In genomic region chr15:89114974-89115373, GRCh38 we compare ENCODE assay signal across 8 cellular contexts. TPM values are rescaled to one million over a fixed set of nuclear protein-coding genes. Genes with fewer than 3 reads are reported as not detected.
DNase-seq lines count a peak whose midpoint lies in the region; ATAC-seq and TF ChIP-seq lines count a peak whose summit lies in the region.

No MANE protein-coding gene starts in this region.

- H3K36me3 ChIP-seq in RWPE2 (ENCODE audit: low read depth) (peaks cover 51% of the 10 kb centered on the region), skeletal muscle tissue (ENCODE audit: control insufficient read depth in 3 of 3, insufficient read depth in 3 of 3, low read length in 3 of 3) (peaks cover 4 to 20% (median 8%) of the 10 kb centered on the region in 3 donors)

- H3K9me3 Mint-ChIP-seq in T-cell, result no peaks in the 10 kb centered on the region

- H3K9me3 ChIP-seq in RWPE2 (ENCODE audit: severe bottlenecking) (no peaks in the 10 kb centered on the region), skeletal muscle tissue (ENCODE audit: control insufficient read depth in 3 of 3, low read length in 3 of 3) (no peaks in the 10 kb centered on the region)

- H3K4me3 Mint-ChIP-seq in T-cell, result no peak overlapping the region

- peaks cover 50% of the 10 kb centered on the region for H3K36me3 Mint-ChIP-seq in T-cell

- H3K4me1 ChIP-seq in RWPE2 (ENCODE audit: insufficient read depth, poor library complexity, severe bottlenecking) (peaks cover 47% of the 10 kb centered on the region), skeletal muscle tissue (ENCODE audit: control insufficient read depth in 3 of 3, insufficient read depth in 3 of 3, low read length in 3 of 3) (peaks cover 35 to 52% (median 50%) of the 10 kb centered on the region in 3 donors)

- CTCF ChIA-PET in T-cell (lab: Charles Lee), result interaction anchor here (0.5 to 1.0 kb wide), 3 partner anchors 15 to 1694 kb away, joined by 3 to 6 read pairs (median 3); no protein-coding TSS in a partner anchor

- H3K27ac ChIP-seq in RWPE2 (ENCODE audit: poor library complexity, severe bottlenecking), result peak overlapping the region; percentile 32
- peak overlapping the region; percentile 65 for H3K27ac ChIP-seq in skeletal muscle tissue (ENCODE audit: low read depth, low read length)

- POLR2A ChIA-PET in T-cell (lab: Charles Lee), result interaction anchor here in 1 of 2 donors (0.9 kb wide), 1 partner anchor 24 kb away, joined by 3 read pairs; no protein-coding TSS in a partner anchor

- DNase-seq in NCI-H1092 (lab: John Stamatoyannopoulos, UW) (peak; percentile 53), RWPE2 (ENCODE audit: low spot score) (no peak), foreskin fibroblast (peak; percentile 40 to 76), cortex of kidney (lab: John Stamatoyannopoulos, UW) (no peak), T-cell (no peak)
- DNase-seq in activated CD4-positive, alpha-beta T cell treated with anti-CD3 and anti-CD28 coated beads for 48 hours, result no peak

- H3K4me1 Mint-ChIP-seq in T-cell, result peaks cover 20 to 26% (median 26%) of the 10 kb centered on the region in 3 donors

- H3K9ac ChIP-seq in skeletal muscle tissue (ENCODE audit: low read depth in 1 of 3, low read length in 3 of 3), result peak overlapping the region in 2 of 3 donors; percentile 12 to 27

- H3K27me3 ChIP-seq in RWPE2 (ENCODE audit: insufficient read depth, poor library complexity, severe bottlenecking), result no peaks in the 10 kb centered on the region
- no peaks in the 10 kb centered on the region for H3K27me3 ChIP-seq in skeletal muscle tissue (ENCODE audit: control insufficient read depth in 3 of 3, insufficient read depth in 3 of 3, low read length in 3 of 3)

- no peak for TF ChIP-seq CTCF in RWPE2 (IDR thresholded peaks at IDR 0.05; ENCODE audit: poor library complexity, severe bottlenecking)
- no peak for TF ChIP-seq CTCF in foreskin fibroblast (IDR thresholded peaks at IDR 0.05; ENCODE audit: low read depth, low read length)

- no peak for ATAC-seq in RWPE2 (ENCODE audit: low read depth)
- no peak for ATAC-seq in T-cell (replicated peaks in 1 of 4)
- no peak for ATAC-seq in GM21717 (IDR thresholded peaks at IDR 0.05; ENCODE audit: unreplicated experiment)

- H3K4me3 ChIP-seq in RWPE2 (ENCODE audit: severe bottlenecking) (no peak overlapping the region), foreskin fibroblast (ENCODE audit: low read depth in 1 of 2, low read length in 2 of 2) (no peak overlapping the region), skeletal muscle tissue (ENCODE audit: low read length in 3 of 3) (no peak overlapping the region)

- H3K27ac Mint-ChIP-seq in T-cell, result no peak overlapping the region

- H3K27me3 Mint-ChIP-seq in T-cell, result no peaks in the 10 kb centered on the region

RNA-seq across cellular contexts. Expression of gene ABHD2, which starts 26.7 kb away (rescaled TPM):
- total RNA-seq in skeletal muscle tissue (23.0 TPM), T-cell (10 to 100 TPM; 52.5 to 70.8 (median 58.5) TPM)

Comparison
In these comparisons a context has a peak if more than half of its experiments do, and no peak if none do; other contexts are left out.
1. DNase-seq: peak in NCI-H1092 (single experiment) and foreskin fibroblast (2 of 2); none in RWPE2 (single experiment), cortex of kidney (single experiment), activated CD4-positive, alpha-beta T cell treated with anti-CD3 and anti-CD28 coated beads for 48 hours (single experiment) and T-cell (0 of 34).